ENCODE assay signal across 8 cellular contexts in the genomic region with DNA sequence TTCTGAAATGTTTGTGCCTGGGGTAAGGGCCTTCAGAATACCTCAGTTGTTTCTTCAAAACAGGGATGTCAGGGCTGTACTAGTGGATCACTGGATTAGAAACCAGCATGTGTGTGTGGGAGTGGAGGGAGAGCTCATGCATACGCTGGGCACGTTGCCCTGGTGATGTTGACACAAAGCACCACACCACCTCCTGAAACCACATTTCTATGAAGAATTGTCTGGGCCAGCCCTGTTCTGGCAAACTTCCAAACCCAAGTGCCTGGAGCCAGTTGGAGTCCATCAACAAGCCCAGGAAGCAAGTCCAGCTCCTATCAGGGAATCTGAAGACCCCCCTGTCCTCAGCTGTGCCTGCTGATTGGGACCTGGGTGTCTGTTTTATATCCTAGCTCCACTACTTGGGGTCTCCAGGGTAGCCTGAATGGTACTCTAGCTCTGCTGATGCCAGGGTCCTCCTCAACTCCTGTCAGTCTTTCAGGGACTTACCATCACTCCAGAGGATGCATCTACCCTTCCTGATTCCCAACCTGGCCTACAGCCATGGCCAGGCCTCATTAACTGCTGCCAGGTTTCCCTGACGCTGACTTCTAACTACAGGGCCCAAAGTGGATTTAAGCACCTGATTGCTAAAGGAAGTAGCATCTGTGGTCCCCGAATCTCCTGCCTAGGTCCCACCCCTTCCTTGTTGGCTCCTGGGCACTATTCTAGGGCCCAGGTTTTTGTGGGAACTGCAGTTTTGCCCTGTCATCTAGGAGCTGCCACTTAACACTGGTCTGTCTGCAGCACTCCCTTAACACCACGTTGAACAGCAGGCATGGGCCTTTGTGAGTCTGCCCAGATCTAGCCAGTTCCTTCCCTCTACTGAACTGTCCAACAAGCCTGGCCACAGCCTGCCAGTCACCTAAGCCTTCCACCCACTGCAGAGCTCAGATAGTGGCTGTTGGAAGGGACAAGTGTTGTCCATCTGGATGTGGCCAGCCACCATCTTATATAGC. TPM values are rescaled to one million over a fixed set of nuclear protein-coding genes. Genes with fewer than 3 reads are reported as not detected.
DNase-seq lines count a peak whose midpoint lies in the region; ATAC-seq and TF ChIP-seq lines count a peak whose summit lies in the region.

No MANE protein-coding gene starts in this region.

- TF ChIP-seq CTCF in CD14-positive monocyte (IDR thresholded peaks at IDR 0.05) = no peak
- no peak for TF ChIP-seq CTCF in adrenal gland (IDR thresholded peaks at IDR 0.05)
- no peak for TF ChIP-seq CTCF in right atrium auricular region (IDR thresholded peaks at IDR 0.05)

- peaks cover 3% of the 10 kb centered on the region for H3K4me1 Mint-ChIP-seq in CD14-positive monocyte
- H3K4me1 Mint-ChIP-seq in stimulated activated memory B cell treated with anti-CD40 and anti-IgM and Interleukin-4, amounts not matched to agents 10 μg/mL and 1 μg/mL and 100 μg/mL, for 72 hours = no peaks in the 10 kb centered on the region

- H3K36me3 Mint-ChIP-seq in CD14-positive monocyte = no peaks in the 10 kb centered on the region
- H3K36me3 Mint-ChIP-seq in stimulated activated memory B cell treated with anti-CD40 and anti-IgM and Interleukin-4, amounts not matched to agents 10 μg/mL and 1 μg/mL and 100 μg/mL, for 72 hours = peaks cover 5% of the 10 kb centered on the region

- peaks cover 1 to 9% (median 6%) of the 10 kb centered on the region in 3 donors for H3K27me3 Mint-ChIP-seq in CD14-positive monocyte (ENCODE audit: low read depth in 3 of 3)
- no peaks in the 10 kb centered on the region for H3K27me3 Mint-ChIP-seq in stimulated activated memory B cell treated with anti-CD40 and anti-IgM and Interleukin-4, amounts not matched to agents 10 μg/mL and 1 μg/mL and 100 μg/mL, for 72 hours

- TF ChIP-seq POLR2A in adrenal gland (IDR thresholded peaks at IDR 0.05) = no peak

- DNase-seq in CD14-positive monocyte (ENCODE audit: low spot score) (no peak), HAP-1 (ENCODE audit: low spot score in 2 of 2) (peak; percentile 62 to 85), NCI-H2107 treated with DMSO at 0.1 percent for 48 hours (lab: John Stamatoyannopoulos, UW; ENCODE audit: unreplicated experiment) (peak; percentile 96), adrenal gland (peak; percentile 20 to 83 (median 35)), right atrium auricular region (ENCODE audit: low spot score) (peak; percentile 64), NOMO-1 (lab: John Stamatoyannopoulos, UW; ENCODE audit: unreplicated experiment in 2 of 2) (no peak)

- peaks cover 0 to 2% (median 0%) of the 10 kb centered on the region in 7 donors for H3K9me3 Mint-ChIP-seq in CD14-positive monocyte
- H3K9me3 Mint-ChIP-seq in stimulated activated memory B cell treated with anti-CD40 and anti-IgM and Interleukin-4, amounts not matched to agents 10 μg/mL and 1 μg/mL and 100 μg/mL, for 72 hours = no peaks in the 10 kb centered on the region

- intact Hi-C loops in CD14-positive monocyte (cut with micrococcal nuclease) (no loop called here), adrenal gland (cut with DNase I) (no loop called here)

- peak overlapping the region in 5 of 7 donors; percentile 32 to 66 (median 57) for H3K27ac Mint-ChIP-seq in CD14-positive monocyte
- no peak overlapping the region for H3K27ac Mint-ChIP-seq in stimulated activated memory B cell treated with anti-CD40 and anti-IgM and Interleukin-4, amounts not matched to agents 10 μg/mL and 1 μg/mL and 100 μg/mL, for 72 hours

- in situ Hi-C loops in HAP-1 (cut with MboI; ENCODE audit: low sequenced_read_pairs) = no loop called here

- H3K27ac ChIP-seq in adrenal gland = no peak overlapping the region
- H3K27ac ChIP-seq in right atrium auricular region = peak overlapping the region; percentile 61 to 71

- 42 to 60% (median 57%) methylated on average over 4 to 5 of the region's 5 CpGs for WGBS in adrenal gland, 4 donors

- H3K4me3 ChIP-seq in HAP-1 (no peak overlapping the region), adrenal gland (no peak overlapping the region), right atrium auricular region (no peak overlapping the region)

- H3K4me1 ChIP-seq in HAP-1 (peaks cover 11% of the 10 kb centered on the region), adrenal gland (replicated peaks in 1 of 2) (no peaks in the 10 kb centered on the region), right atrium auricular region (peaks cover 0 to 18% of the 10 kb centered on the region in 2 donors)

- peak; percentile 13 for ATAC-seq in stimulated activated memory B cell treated with anti-CD40 and anti-IgM and Interleukin-4, amounts not matched to agents 10 μg/mL and 1 μg/mL and 100 μg/mL, for 72 hours
- no peak for ATAC-seq in HG02970 (IDR thresholded peaks at IDR 0.05; ENCODE audit: low FRiP score, unreplicated experiment)

- no peaks in the 10 kb centered on the region for H3K27me3 ChIP-seq in HAP-1 (ENCODE audit: low read depth)
- no peaks in the 10 kb centered on the region for H3K27me3 ChIP-seq in adrenal gland
- no peaks in the 10 kb centered on the region for H3K27me3 ChIP-seq in right atrium auricular region

- H3K9me3 ChIP-seq in HAP-1 = no peaks in the 10 kb centered on the region
- H3K9me3 ChIP-seq in adrenal gland (replicated peaks in 1 of 3) = no peaks in the 10 kb centered on the region
- H3K9me3 ChIP-seq in right atrium auricular region = no peaks in the 10 kb centered on the region

- H3K36me3 ChIP-seq in HAP-1 (replicated peaks) = no peaks in the 10 kb centered on the region; the same call in none of the 2 replicates
- no peaks in the 10 kb centered on the region for H3K36me3 ChIP-seq in adrenal gland (replicated peaks in 1 of 2)
- no peaks in the 10 kb centered on the region for H3K36me3 ChIP-seq in right atrium auricular region

- H3K4me3 Mint-ChIP-seq in CD14-positive monocyte = no peak overlapping the region
- no peak overlapping the region for H3K4me3 Mint-ChIP-seq in stimulated activated memory B cell treated with anti-CD40 and anti-IgM and Interleukin-4, amounts not matched to agents 10 μg/mL and 1 μg/mL and 100 μg/mL, for 72 hours

RNA-seq across cellular contexts. Expression of a gene that starts 45.5 kb away (rescaled TPM):
- not detected for polyA plus RNA-seq in CD14-positive monocyte
- total RNA-seq in adrenal gland = 1 to 10 TPM in 7 of 8 donors, under 1 TPM in 1; 0.60 to 7.1 (median 3.0) TPM
- polyA plus RNA-seq in adrenal gland = under 1 TPM; 0.16 to 0.37 (median 0.27) TPM
- 10 to 100 TPM; 40.4 to 56.7 TPM for total RNA-seq in right atrium auricular region

Comparison
In these comparisons a context has a peak if more than half of its experiments do, and no peak if none do; other contexts are left out.
1. DNase-seq: peak in HAP-1 (2 of 2), NCI-H2107 treated with DMSO at 0.1 percent for 48 hours (single experiment), adrenal gland (7 of 7) and right atrium auricular region (single experiment); none in CD14-positive monocyte (single experiment) and NOMO-1 (0 of 2).
2. H3K27ac ChIP-seq: peak in right atrium auricular region (2 of 2); none in adrenal gland (0 of 5).
3. RNA of a gene that starts 45.5 kb away (total RNA-seq): 40.4 to 56.7 TPM in right atrium auricular region; 0.60 to 7.1 TPM in adrenal gland; every median in the first group is over 4 times any median in the second.